ENCODE assay signal across 9 cellular contexts in the genomic region with DNA sequence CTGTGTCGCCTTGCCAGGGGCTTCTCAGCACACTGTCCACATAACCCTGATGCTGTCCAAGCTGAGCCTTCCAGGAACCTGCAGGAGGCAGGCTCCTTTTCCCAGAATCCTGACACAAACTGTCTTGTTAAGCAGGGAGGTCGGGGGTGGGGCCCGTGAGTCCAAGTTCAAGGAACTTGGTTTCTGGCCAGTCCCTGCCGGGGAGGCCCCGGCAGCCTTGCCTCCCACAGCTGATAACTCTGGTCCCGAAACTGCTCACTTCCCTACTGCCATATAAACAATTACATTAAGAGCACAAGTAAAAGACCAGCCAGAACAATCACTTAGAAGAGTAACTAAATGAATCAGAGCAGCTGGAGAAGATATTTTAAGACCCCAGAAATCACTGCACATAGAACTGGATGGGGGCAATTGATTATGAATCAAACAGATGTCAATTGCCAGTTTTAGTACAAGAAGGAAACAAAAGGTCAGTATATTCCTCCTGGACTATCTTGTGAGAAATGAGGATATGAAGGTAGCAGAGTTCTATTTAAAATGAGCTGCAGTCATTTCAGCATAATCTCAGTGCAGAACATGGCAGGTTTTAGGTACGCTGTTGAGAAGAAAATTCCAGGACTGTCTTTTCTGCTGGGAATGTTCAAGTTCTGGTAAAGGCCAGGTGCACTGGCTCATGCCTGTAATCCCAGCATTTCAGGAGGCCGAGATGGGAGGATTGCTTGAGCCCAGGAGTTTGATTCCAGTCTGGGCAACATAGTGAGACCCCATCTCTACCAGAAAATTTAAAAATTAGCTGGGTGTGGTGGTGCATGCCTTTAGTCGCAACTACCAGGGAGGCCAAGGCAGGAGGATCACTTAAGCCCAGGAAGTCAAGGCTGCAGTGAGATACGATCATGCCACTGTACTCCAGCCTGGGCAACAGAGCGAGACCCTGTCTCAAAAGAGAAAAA.
A peak's percentile ranks its signal among the peaks of the same experiment; 100 is the strongest.
DNase-seq lines count a peak whose midpoint lies in the region; ATAC-seq and TF ChIP-seq lines count a peak whose summit lies in the region.
"Had no signal": no experiment of that assay in that cellular context is flagged by ENCODE, and none has a peak within 500 bp of the region (broad histone marks: within the 10 kb centered on the region; RNA-seq: fewer than 3 reads in every experiment).

No MANE protein-coding gene starts in this region.

- H3K9ac ChIP-seq in fibroblast of lung (ENCODE audit: insufficient read depth, low read length): no peak overlapping the region

- H3K9me3 ChIP-seq in fibroblast of lung (ENCODE audit: control insufficient read depth, insufficient read depth, low read depth, low read length) (no peaks in the 10 kb centered on the region), SJCRH30 (replicated peaks) (no peaks in the 10 kb centered on the region)

- H3K4me1 ChIP-seq in fibroblast of lung (ENCODE audit: control insufficient read depth, extremely low read depth, insufficient read depth, low read length) (no peaks in the 10 kb centered on the region), SJCRH30 (no peaks in the 10 kb centered on the region)

- no peaks in the 10 kb centered on the region for H3K36me3 ChIP-seq in GM06990 (ENCODE audit: control insufficient read depth, insufficient read depth, low read length)
- no peaks in the 10 kb centered on the region for H3K36me3 ChIP-seq in fibroblast of lung (ENCODE audit: control insufficient read depth, insufficient read depth, low read length)
- H3K36me3 ChIP-seq in SJCRH30: no peaks in the 10 kb centered on the region

- ATAC-seq in GM21447 (IDR thresholded peaks at IDR 0.05; ENCODE audit: unreplicated experiment) (peak; percentile 97), HG03558 (IDR thresholded peaks at IDR 0.05; ENCODE audit: extremely low read depth, unreplicated experiment) (peak; percentile 88)

- TF ChIP-seq CTCF in GM06990 (IDR thresholded peaks at IDR 0.05; ENCODE audit: insufficient read depth, low read length, poor library complexity, severe bottlenecking): no peak
- TF ChIP-seq CTCF in fibroblast of lung (conservative IDR thresholded peaks at IDR 0.05 in 1 of 2, IDR thresholded peaks at IDR 0.05 in 1 of 2; ENCODE audit: low read depth in 1 of 2, low read length in 2 of 2): peak; percentile 5 to 29

- no peak overlapping the region for H2AFZ ChIP-seq in fibroblast of lung (ENCODE audit: low read length)

- no peaks in the 10 kb centered on the region for H3K79me2 ChIP-seq in fibroblast of lung (ENCODE audit: control insufficient read depth, insufficient read depth, low read length)

- H3K4me3 ChIP-seq in GM06990 (replicated peaks; ENCODE audit: low read depth, low read length) (no peak overlapping the region), fibroblast of lung (replicated peaks in 1 of 4; ENCODE audit: control extremely low read depth in 1 of 4, insufficient read depth in 1 of 4, low read depth in 3 of 4, low read length in 4 of 4) (no peak overlapping the region), SJCRH30 (no peak overlapping the region)

- peak overlapping the region; percentile 15 for H3K4me2 ChIP-seq in fibroblast of lung (ENCODE audit: extremely low read depth, insufficient read depth, low read length)

- DNase-seq in GM06990 (ENCODE audit: extremely low read depth, insufficient read length) (peak; percentile 76), fibroblast of lung (ENCODE audit: low read depth in 2 of 2) (peak; percentile 55 to 69), renal cortical epithelial cell (ENCODE audit: low read depth) (peak; percentile 37), SJCRH30 (no peak), ecto neural progenitor cell (ENCODE audit: low spot score) (no peak)
- no peak for DNase-seq in activated CD8-positive, alpha-beta memory T cell treated with anti-CD3 and anti-CD28 coated beads, Interleukin-2, amount 50 U/mL, for 48 hours
- DNase-seq: activated naive CD8-positive, alpha-beta T cell treated with anti-CD3 and anti-CD28 coated beads, Interleukin-2, amount 10 ng/mL, durations not matched to agents 7 days and 5 days had no signal

- H3K27me3 ChIP-seq in GM06990 (replicated peaks; ENCODE audit: control insufficient read depth, insufficient read depth, low read length) (no peaks in the 10 kb centered on the region), fibroblast of lung (ENCODE audit: control insufficient read depth, insufficient read depth, low read length) (no peaks in the 10 kb centered on the region), SJCRH30 (no peaks in the 10 kb centered on the region)

- H4K20me1 ChIP-seq in fibroblast of lung (ENCODE audit: control insufficient read depth, extremely low read depth, insufficient read depth, low read length): no peaks in the 10 kb centered on the region

- no peak overlapping the region for H3K27ac ChIP-seq in fibroblast of lung (ENCODE audit: insufficient read depth, low read length)
- no peak overlapping the region for H3K27ac ChIP-seq in SJCRH30

Comparison
In these comparisons a context has a peak if more than half of its experiments do, and no peak if none do; other contexts are left out.
1. DNase-seq: peak in GM06990 (single experiment), fibroblast of lung (2 of 2) and renal cortical epithelial cell (single experiment); none in SJCRH30 (0 of 2), ecto neural progenitor cell (single experiment) and activated CD8-positive, alpha-beta memory T cell treated with anti-CD3 and anti-CD28 coated beads, Interleukin-2, amount 50 U/mL, for 48 hours (single experiment).